Comparison of ENCODE assay signal across 9 cellular contexts in genomic region chr1:82161651-82162238, GRCh38.
DNase-seq lines count a peak whose midpoint lies in the region; ATAC-seq and TF ChIP-seq lines count a peak whose summit lies in the region.
"Had no signal": no experiment of that assay in that cellular context is flagged by ENCODE, and none has a peak within 500 bp of the region (broad histone marks: within the 10 kb centered on the region; RNA-seq: fewer than 3 reads in every experiment).

No MANE protein-coding gene starts in this region.

- no peaks in the 10 kb centered on the region for H3K9me3 Mint-ChIP-seq in activated CD4-positive, alpha-beta memory T cell treated with anti-CD3 and anti-CD28 coated beads, Interleukin-2, amount 10 ng/mL, durations not matched to agents 7 days and 5 days
- no peaks in the 10 kb centered on the region for H3K9me3 Mint-ChIP-seq in activated CD4-positive, alpha-beta memory T cell treated with anti-CD3 and anti-CD28 coated beads for 36 hours

- H3K9me3 ChIP-seq in gastroesophageal sphincter: no peaks in the 10 kb centered on the region
- H3K9me3 ChIP-seq in thymus (ENCODE audit: control insufficient read depth): no peaks in the 10 kb centered on the region
- H3K9me3 ChIP-seq: BLaER1 had no signal

- TF ChIP-seq POLR2A in gastroesophageal sphincter (IDR thresholded peaks at IDR 0.05): no peak

- 2 to 27% methylated on average over 7 to 10 of the region's 10 CpGs for WGBS in gastroesophageal sphincter (ENCODE audit: low coverage in 1 of 2), 2 donors
- 47% methylated on average over 10 of the region's 10 CpGs for WGBS in thymus

- no peak overlapping the region for H3K27ac Mint-ChIP-seq in activated CD4-positive, alpha-beta memory T cell treated with anti-CD3 and anti-CD28 coated beads, Interleukin-2, amount 10 ng/mL, durations not matched to agents 7 days and 5 days
- no peak overlapping the region for H3K27ac Mint-ChIP-seq in activated CD4-positive, alpha-beta memory T cell treated with anti-CD3 and anti-CD28 coated beads for 36 hours

- POLR2A ChIA-PET in activated CD4-positive, alpha-beta memory T cell treated with anti-CD3 and anti-CD28 coated beads, Interleukin-2, amount 10 ng/mL, durations not matched to agents 7 days and 5 days (lab: Charles Lee): no interaction called here
- POLR2A ChIA-PET in activated CD4-positive, alpha-beta memory T cell treated with anti-CD3 and anti-CD28 coated beads for 36 hours (lab: Charles Lee): no interaction called here

- no peaks in the 10 kb centered on the region for H3K36me3 Mint-ChIP-seq in activated CD4-positive, alpha-beta memory T cell treated with anti-CD3 and anti-CD28 coated beads, Interleukin-2, amount 10 ng/mL, durations not matched to agents 7 days and 5 days (ENCODE audit: low read depth)
- no peaks in the 10 kb centered on the region for H3K36me3 Mint-ChIP-seq in activated CD4-positive, alpha-beta memory T cell treated with anti-CD3 and anti-CD28 coated beads for 36 hours

- CTCF ChIA-PET in activated CD4-positive, alpha-beta memory T cell treated with anti-CD3 and anti-CD28 coated beads, Interleukin-2, amount 10 ng/mL, durations not matched to agents 7 days and 5 days (lab: Charles Lee): no interaction called here
- CTCF ChIA-PET in activated CD4-positive, alpha-beta memory T cell treated with anti-CD3 and anti-CD28 coated beads for 36 hours (lab: Charles Lee): no interaction called here

- intact Hi-C loops in activated CD4-positive, alpha-beta memory T cell treated with anti-CD3 and anti-CD28 coated beads for 36 hours (cut with micrococcal nuclease): no loop called here

- peak overlapping the region in 2 of 4 donors; percentile 30 to 44 for H3K27ac ChIP-seq in gastroesophageal sphincter
- H3K27ac ChIP-seq in thymus (ENCODE audit: low read depth): peak overlapping the region; percentile 27
- H3K27ac ChIP-seq: BLaER1 had no signal

- H3K4me1 ChIP-seq in gastroesophageal sphincter (peaks cover 0 to 26% (median 11%) of the 10 kb centered on the region in 3 donors), thymus (ENCODE audit: control insufficient read depth, insufficient read depth, low read length) (peaks cover 11% of the 10 kb centered on the region)
- H3K4me1 ChIP-seq: BLaER1 had no signal

- DNase-seq in activated CD4-positive, alpha-beta memory T cell treated with anti-CD3 and anti-CD28 coated beads, Interleukin-2, amount 10 ng/mL, durations not matched to agents 7 days and 5 days: no peak
- no peak for DNase-seq in activated CD4-positive, alpha-beta memory T cell treated with anti-CD3 and anti-CD28 coated beads for 36 hours
- DNase-seq in NCI-H774 (lab: John Stamatoyannopoulos, UW) (peak; percentile 58), NCI-H2081 treated with DMSO at 0.1 percent for 48 hours (lab: John Stamatoyannopoulos, UW) (no peak), HCEC 1CT (no peak)
- no peak for DNase-seq in stimulated activated CD4-positive, alpha-beta T cell treated with anti-CD3 and anti-CD28 coated beads, Interleukin-4, amount 100 ng/mL, for 24 hours

- no peaks in the 10 kb centered on the region for H3K27me3 Mint-ChIP-seq in activated CD4-positive, alpha-beta memory T cell treated with anti-CD3 and anti-CD28 coated beads, Interleukin-2, amount 10 ng/mL, durations not matched to agents 7 days and 5 days
- H3K27me3 Mint-ChIP-seq in activated CD4-positive, alpha-beta memory T cell treated with anti-CD3 and anti-CD28 coated beads for 36 hours: no peaks in the 10 kb centered on the region

- H3K4me3 ChIP-seq in gastroesophageal sphincter (peak overlapping the region; percentile 31 to 36), thymus (ENCODE audit: low read length) (peak overlapping the region; percentile 27)
- H3K4me3 ChIP-seq: BLaER1 had no signal

- TF ChIP-seq CTCF in gastroesophageal sphincter (IDR thresholded peaks at IDR 0.05): no peak

- no peaks in the 10 kb centered on the region for H3K4me1 Mint-ChIP-seq in activated CD4-positive, alpha-beta memory T cell treated with anti-CD3 and anti-CD28 coated beads, Interleukin-2, amount 10 ng/mL, durations not matched to agents 7 days and 5 days
- peaks cover 7% of the 10 kb centered on the region for H3K4me1 Mint-ChIP-seq in activated CD4-positive, alpha-beta memory T cell treated with anti-CD3 and anti-CD28 coated beads for 36 hours (ENCODE audit: low read depth)

- ATAC-seq in gastroesophageal sphincter: no peak

- peak overlapping the region; percentile 21 for H3K4me3 Mint-ChIP-seq in activated CD4-positive, alpha-beta memory T cell treated with anti-CD3 and anti-CD28 coated beads, Interleukin-2, amount 10 ng/mL, durations not matched to agents 7 days and 5 days
- no peak overlapping the region for H3K4me3 Mint-ChIP-seq in activated CD4-positive, alpha-beta memory T cell treated with anti-CD3 and anti-CD28 coated beads for 36 hours

- H3K27me3 ChIP-seq in gastroesophageal sphincter (no peaks in the 10 kb centered on the region), thymus (ENCODE audit: control insufficient read depth, insufficient read depth) (no peaks in the 10 kb centered on the region)
- H3K27me3 ChIP-seq: BLaER1 had no signal

- no peak for TF ChIP-seq EP300 in gastroesophageal sphincter (IDR thresholded peaks at IDR 0.05)

- H3K36me3 ChIP-seq in gastroesophageal sphincter (no peaks in the 10 kb centered on the region), thymus (ENCODE audit: control insufficient read depth, insufficient read depth) (no peaks in the 10 kb centered on the region)
- H3K36me3 ChIP-seq: BLaER1 had no signal
